In genomic region chr14:99579077-99579836, GRCh38 we compare ENCODE assay signal across 10 cellular contexts. TPM values are rescaled to one million over a fixed set of nuclear protein-coding genes. Genes with fewer than 3 reads are reported as not detected.
A peak's percentile ranks its signal among the peaks of the same experiment; 100 is the strongest.
DNase-seq lines count a peak whose midpoint lies in the region; ATAC-seq and TF ChIP-seq lines count a peak whose summit lies in the region.
"Had no signal": no experiment of that assay in that cellular context is flagged by ENCODE, and none has a peak within 500 bp of the region (broad histone marks: within the 10 kb centered on the region; RNA-seq: fewer than 3 reads in every experiment).

No MANE protein-coding gene starts in this region.

- H3K27ac ChIP-seq in RWPE1 (peak overlapping the region; percentile 92), left ventricle myocardium inferior (replicated peaks) (peak overlapping the region; percentile 80), prostate gland (peak overlapping the region; percentile 88 to 93), coronary artery (no peak overlapping the region)

- H3K27ac Mint-ChIP-seq in Caco-2 (ENCODE audit: unreplicated experiment), result peak overlapping the region; percentile 90

- POLR2A ChIA-PET in Caco-2 (lab: Charles Lee) (interaction anchor here (0.9 to 1.3 kb wide), 3 partner anchors 19 to 98 kb away, joined by 3 to 9 read pairs (median 6); partner anchors contain the start of genes CCNK and SETD3), RWPE1 (lab: Yijun Ruan, JAX; ENCODE audit: low non-redundant PET) (interaction anchor here (0.8 kb wide), 1 partner anchor 24 kb away, joined by 4 read pairs; the partner anchor contains the start of gene CCDC85C)

- H3K36me3 ChIP-seq in Caco-2 (ENCODE audit: control insufficient read depth, insufficient read depth, low read length), result no peaks in the 10 kb centered on the region; the same call in 1 of the 2 replicates
- no peaks in the 10 kb centered on the region for H3K36me3 ChIP-seq in left ventricle myocardium inferior
- no peaks in the 10 kb centered on the region for H3K36me3 ChIP-seq in prostate gland

- intact Hi-C loops in Caco-2 (cut with micrococcal nuclease; ENCODE audit: unreplicated experiment), result loop anchor here (1.0 to 5.0 kb wide), 3 partner anchors 42 to 56 kb away; no protein-coding TSS in a partner anchor
- intact Hi-C loops in left ventricle myocardium inferior (cut with micrococcal nuclease), result no loop called here
- intact Hi-C loops in prostate gland (cut with DNase I), result no loop called here

- no peak for ATAC-seq in HG03457 (IDR thresholded peaks at IDR 0.05; ENCODE audit: unreplicated experiment)

- peaks cover 60% of the 10 kb centered on the region for H3K4me1 ChIP-seq in Caco-2
- peaks cover 78% of the 10 kb centered on the region for H3K4me1 ChIP-seq in left ventricle myocardium inferior
- H3K4me1 ChIP-seq in prostate gland (replicated peaks), result peaks cover 51% of the 10 kb centered on the region

- H3K27me3 ChIP-seq in Caco-2 (replicated peaks; ENCODE audit: control insufficient read depth, insufficient read depth, low read length) (no peaks in the 10 kb centered on the region), left ventricle myocardium inferior (ENCODE audit: low read depth) (no peaks in the 10 kb centered on the region), prostate gland (replicated peaks; ENCODE audit: insufficient read depth) (no peaks in the 10 kb centered on the region)

- TF ChIP-seq CTCF in Caco-2 (IDR thresholded peaks at IDR 0.05; ENCODE audit: insufficient read depth in 1 of 2, low read depth in 1 of 2, low read length in 1 of 2, severe bottlenecking in 1 of 2, unreplicated experiment in 1 of 2) (no peak), RWPE1 (conservative IDR thresholded peaks at IDR 0.05; ENCODE audit: low read depth) (no peak), left ventricle myocardium inferior (IDR thresholded peaks at IDR 0.05; ENCODE audit: borderline replicate concordance) (no peak), prostate gland (IDR thresholded peaks at IDR 0.05) (no peak), coronary artery (IDR thresholded peaks at IDR 0.05) (no peak)

- H3K27me3 Mint-ChIP-seq in Caco-2 (ENCODE audit: insufficient read depth, unreplicated experiment), result no peaks in the 10 kb centered on the region

- CTCF ChIA-PET in Caco-2 (lab: Charles Lee) (interaction anchor here (1.2 kb wide), 1 partner anchor 24 kb away, joined by 3 read pairs; no protein-coding TSS in a partner anchor), RWPE1 (lab: Yijun Ruan, JAX) (interaction anchor here (0.6 to 1.3 kb wide), 3 partner anchors 24 to 40 kb away, joined by 3 to 6 read pairs (median 4); partner anchors contain the start of gene CCDC85C)

- H3K4me1 Mint-ChIP-seq in Caco-2 (ENCODE audit: low read depth, unreplicated experiment), result peaks cover 53% of the 10 kb centered on the region

- TF ChIP-seq POLR2A in prostate gland (IDR thresholded peaks at IDR 0.05), result peak; percentile 23

- DNase-seq in Caco-2, result peak; percentile 80 to 82
- no peak for DNase-seq in RWPE1 (ENCODE audit: low spot score)
- no peak for DNase-seq in left ventricle myocardium inferior
- DNase-seq in prostate gland (ENCODE audit: low spot score), result peak; percentile 94
- DNase-seq in activated CD4-positive, CD25-positive, alpha-beta regulatory T cell treated with anti-CD3 and anti-CD28 coated beads, Interleukin-2, amount 50 U/mL, for 72 hours, result no peak
- no peak for DNase-seq in coronary artery (ENCODE audit: low spot score)
- DNase-seq in inferior parietal cortex (ENCODE audit: extremely low spot score), result no peak
- DNase-seq: caudate nucleus, NCI-H1436 treated with DMSO at 0.1 percent for 48 hours had no signal

- peaks cover 45% of the 10 kb centered on the region for H3K36me3 Mint-ChIP-seq in Caco-2 (ENCODE audit: insufficient read depth, unreplicated experiment)

- H3K4me3 Mint-ChIP-seq in Caco-2 (ENCODE audit: unreplicated experiment), result peak overlapping the region; percentile 78

- H3K9me3 Mint-ChIP-seq in Caco-2 (ENCODE audit: unreplicated experiment), result no peaks in the 10 kb centered on the region

- 26% methylated on average over 11 of the region's 11 CpGs for WGBS in prostate gland

- BruUV-seq in Caco-2 (replicated peaks; lab: Mats Ljungman, UMichigan), result no TSS peak

- H3K9me3 ChIP-seq in Caco-2 (no peaks in the 10 kb centered on the region), left ventricle myocardium inferior (replicated peaks) (no peaks in the 10 kb centered on the region), prostate gland (no peaks in the 10 kb centered on the region)

- H3K4me3 ChIP-seq in Caco-2 (ENCODE audit: low read depth, low read length), result no peak overlapping the region
- peak overlapping the region; percentile 29 for H3K4me3 ChIP-seq in left ventricle myocardium inferior
- H3K4me3 ChIP-seq in prostate gland, result peak overlapping the region in 1 of 2 donors; percentile 29
- no peak overlapping the region for H3K4me3 ChIP-seq in coronary artery

RNA-seq across cellular contexts. Expression of gene CCDC85C, which starts 24.8 kb away (rescaled TPM):
- total RNA-seq in Caco-2 (2022) (69.1 and 76.2 TPM in 2 replicates), left ventricle myocardium inferior (41.0 TPM), prostate gland (10 to 100 TPM; 35.1 to 47.2 TPM)

Comparison
In these comparisons a context has a peak if more than half of its experiments do, and no peak if none do; other contexts are left out.
1. DNase-seq: peak in Caco-2 (2 of 2) and prostate gland (single experiment); none in RWPE1 (single experiment), left ventricle myocardium inferior (single experiment), activated CD4-positive, CD25-positive, alpha-beta regulatory T cell treated with anti-CD3 and anti-CD28 coated beads, Interleukin-2, amount 50 U/mL, for 72 hours (single experiment), coronary artery (single experiment) and inferior parietal cortex (single experiment).
2. H3K27ac ChIP-seq: peak in RWPE1 (single experiment), left ventricle myocardium inferior (single experiment) and prostate gland (2 of 2); none in coronary artery (0 of 2).